8 cellular contexts compared by ENCODE assay signal in the genomic region with DNA sequence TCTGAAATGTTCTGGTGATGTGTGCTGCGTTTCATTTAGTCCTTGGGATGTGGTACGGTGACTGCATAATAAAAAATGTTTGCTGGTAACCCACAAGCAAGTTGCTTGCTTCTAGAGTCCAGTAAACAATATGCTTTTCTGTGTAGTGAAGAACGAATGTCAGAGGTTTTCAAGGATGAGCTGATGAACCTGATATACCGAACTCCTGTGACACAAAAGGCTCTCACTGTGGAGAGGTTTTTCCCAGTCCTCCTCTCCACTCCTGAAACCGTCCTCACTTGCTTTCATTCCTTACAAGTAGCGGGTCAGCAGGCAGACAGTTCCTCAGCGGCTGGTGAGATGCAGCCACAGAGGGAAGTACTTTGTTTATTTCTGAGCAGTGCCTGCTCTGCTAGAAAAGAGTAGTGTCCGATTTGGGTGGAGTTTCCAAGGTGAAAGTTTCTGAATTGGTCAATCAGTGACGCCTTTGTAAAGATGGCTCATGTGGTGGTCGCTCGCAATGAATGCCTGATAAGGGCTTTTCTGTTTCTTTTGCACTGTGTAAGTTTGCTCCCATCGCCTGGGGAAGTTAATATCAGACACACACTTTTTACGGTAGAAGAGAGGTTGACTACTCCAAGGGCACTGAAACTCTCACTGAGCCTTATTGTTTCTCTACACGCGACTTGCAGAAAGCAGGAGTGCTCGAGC. TPM values are rescaled to one million over a fixed set of nuclear protein-coding genes. Genes with fewer than 3 reads are reported as not detected.
A peak's percentile ranks its signal among the peaks of the same experiment; 100 is the strongest.
DNase-seq lines count a peak whose midpoint lies in the region; ATAC-seq and TF ChIP-seq lines count a peak whose summit lies in the region.

No MANE protein-coding gene starts in this region.

- H3K36me3 Mint-ChIP-seq in activated CD8-positive, alpha-beta memory T cell treated with anti-CD3 and anti-CD28 coated beads, Interleukin-2, amount 10 ng/mL, durations not matched to agents 7 days and 5 days, result peaks cover 16% of the 10 kb centered on the region
- H3K36me3 Mint-ChIP-seq in WTC11, result no peaks in the 10 kb centered on the region

- H2AFZ ChIP-seq in osteoblast (ENCODE audit: low read length), result no peak overlapping the region

- POLR2A ChIA-PET in WTC11 (lab: Charles Lee), result no interaction called here

- H3K27ac ChIP-seq in osteoblast (ENCODE audit: low read depth, low read length), result peak overlapping the region; percentile 76

- peak; percentile 1 for ATAC-seq in activated CD8-positive, alpha-beta memory T cell treated with anti-CD3 and anti-CD28 coated beads, Interleukin-2, amount 10 ng/mL, durations not matched to agents 7 days and 5 days
- ATAC-seq in WTC11 (no peak), esophagus mucosa (no peak)

- H3K9me3 Mint-ChIP-seq in activated CD8-positive, alpha-beta memory T cell treated with anti-CD3 and anti-CD28 coated beads, Interleukin-2, amount 10 ng/mL, durations not matched to agents 7 days and 5 days (ENCODE audit: low read depth), result no peaks in the 10 kb centered on the region
- H3K9me3 Mint-ChIP-seq in WTC11, result no peaks in the 10 kb centered on the region

- CTCF ChIA-PET in activated CD8-positive, alpha-beta memory T cell treated with anti-CD3 and anti-CD28 coated beads, Interleukin-2, amount 10 ng/mL, durations not matched to agents 7 days and 5 days (lab: Charles Lee), result interaction anchor here (1.6 to 2.0 kb wide), 2 partner anchors 355 to 380 kb away, joined by 4 to 7 read pairs; no protein-coding TSS in a partner anchor
- CTCF ChIA-PET in WTC11 (lab: Charles Lee), result no interaction called here

- H3K4me3 ChIP-seq in fibroblast of villous mesenchyme (ENCODE audit: low read depth, low read length) (peak overlapping the region; percentile 98), osteoblast (ENCODE audit: insufficient read depth, low read length) (peak overlapping the region; percentile 89)

- H3K4me1 Mint-ChIP-seq in activated CD8-positive, alpha-beta memory T cell treated with anti-CD3 and anti-CD28 coated beads, Interleukin-2, amount 10 ng/mL, durations not matched to agents 7 days and 5 days, result peaks cover 49% of the 10 kb centered on the region
- H3K4me1 Mint-ChIP-seq in WTC11, result peaks cover 57% of the 10 kb centered on the region

- DNase-seq in activated CD8-positive, alpha-beta memory T cell treated with anti-CD3 and anti-CD28 coated beads, Interleukin-2, amount 10 ng/mL, durations not matched to agents 7 days and 5 days, result peak; percentile 48
- no peak for DNase-seq in activated CD8-positive, alpha-beta memory T cell treated with anti-CD3 and anti-CD28 coated beads for 24 hours
- peak; percentile 58 for DNase-seq in HT-29 (ENCODE audit: low spot score)
- DNase-seq in WTC11 (ENCODE audit: low spot score), result no peak
- DNase-seq in fibroblast of villous mesenchyme (ENCODE audit: low read depth), result peak; percentile 81
- no peak for DNase-seq in osteoblast (ENCODE audit: insufficient read length, low spot score, missing footprints)
- DNase-seq in NCI-H2081 (lab: John Stamatoyannopoulos, UW), result no peak

- H3K4me3 Mint-ChIP-seq in activated CD8-positive, alpha-beta memory T cell treated with anti-CD3 and anti-CD28 coated beads, Interleukin-2, amount 10 ng/mL, durations not matched to agents 7 days and 5 days, result peak overlapping the region; percentile 82
- H3K4me3 Mint-ChIP-seq in WTC11, result peak overlapping the region; percentile 93

- no peaks in the 10 kb centered on the region for H3K9me3 ChIP-seq in osteoblast (ENCODE audit: low read depth, low read length)

- H3K27ac Mint-ChIP-seq in activated CD8-positive, alpha-beta memory T cell treated with anti-CD3 and anti-CD28 coated beads, Interleukin-2, amount 10 ng/mL, durations not matched to agents 7 days and 5 days, result peak overlapping the region; percentile 93
- peak overlapping the region; percentile 63 for H3K27ac Mint-ChIP-seq in WTC11

- H3K4me2 ChIP-seq in osteoblast (ENCODE audit: insufficient read depth, low read length), result peak overlapping the region; percentile 86

- no peaks in the 10 kb centered on the region for H3K36me3 ChIP-seq in osteoblast (ENCODE audit: insufficient read depth, low read length)

- no peaks in the 10 kb centered on the region for H3K27me3 Mint-ChIP-seq in activated CD8-positive, alpha-beta memory T cell treated with anti-CD3 and anti-CD28 coated beads, Interleukin-2, amount 10 ng/mL, durations not matched to agents 7 days and 5 days
- no peaks in the 10 kb centered on the region for H3K27me3 Mint-ChIP-seq in WTC11 (ENCODE audit: low read depth)

- TF ChIP-seq CTCF in WTC11 (IDR thresholded peaks at IDR 0.05) (no peak), fibroblast of villous mesenchyme (IDR thresholded peaks at IDR 0.05; ENCODE audit: insufficient read depth, low read depth, low read length) (no peak), osteoblast (IDR thresholded peaks at IDR 0.05; ENCODE audit: extremely low read depth, low read depth, low read length) (no peak)

- no peaks in the 10 kb centered on the region for H3K27me3 ChIP-seq in osteoblast (ENCODE audit: insufficient read depth, low read length)

- H4K20me1 ChIP-seq in osteoblast (ENCODE audit: insufficient read depth, low read length), result peaks cover 7% of the 10 kb centered on the region

- H3K79me2 ChIP-seq in osteoblast (ENCODE audit: insufficient read depth, low read length), result peaks cover 74% of the 10 kb centered on the region

- peaks cover 16% of the 10 kb centered on the region for H3K4me1 ChIP-seq in osteoblast (ENCODE audit: insufficient read depth, low read length)

TF ChIP-seq in WTC11, 78 proteins besides CTCF, POLR2A, EP300 and RAD21 (continues in another document):
- TF ChIP-seq OVOL2 (CRISPR knock-in tag; IDR thresholded peaks at IDR 0.05; ENCODE audit: borderline replicate concordance) (no peak), TCF7 (CRISPR knock-in tag; IDR thresholded peaks at IDR 0.05; ENCODE audit: low read depth) (no peak), NR1H2 (CRISPR knock-in tag; IDR thresholded peaks at IDR 0.05) (no peak), CBFB (CRISPR knock-in tag; IDR thresholded peaks at IDR 0.05; ENCODE audit: low read depth) (no peak), NFE2L1 (CRISPR knock-in tag; IDR thresholded peaks at IDR 0.05) (no peak)
- TF ChIP-seq, protein P1, sequence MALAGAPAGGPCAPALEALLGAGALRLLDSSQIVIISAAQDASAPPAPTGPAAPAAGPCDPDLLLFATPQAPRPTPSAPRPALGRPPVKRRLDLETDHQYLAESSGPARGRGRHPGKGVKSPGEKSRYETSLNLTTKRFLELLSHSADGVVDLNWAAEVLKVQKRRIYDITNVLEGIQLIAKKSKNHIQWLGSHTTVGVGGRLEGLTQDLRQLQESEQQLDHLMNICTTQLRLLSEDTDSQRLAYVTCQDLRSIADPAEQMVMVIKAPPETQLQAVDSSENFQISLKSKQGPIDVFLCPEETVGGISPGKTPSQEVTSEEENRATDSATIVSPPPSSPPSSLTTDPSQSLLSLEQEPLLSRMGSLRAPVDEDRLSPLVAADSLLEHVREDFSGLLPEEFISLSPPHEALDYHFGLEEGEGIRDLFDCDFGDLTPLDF (CRISPR knock-in tag; IDR thresholded peaks at IDR 0.05), result no peak
- TF ChIP-seq, protein P2, sequence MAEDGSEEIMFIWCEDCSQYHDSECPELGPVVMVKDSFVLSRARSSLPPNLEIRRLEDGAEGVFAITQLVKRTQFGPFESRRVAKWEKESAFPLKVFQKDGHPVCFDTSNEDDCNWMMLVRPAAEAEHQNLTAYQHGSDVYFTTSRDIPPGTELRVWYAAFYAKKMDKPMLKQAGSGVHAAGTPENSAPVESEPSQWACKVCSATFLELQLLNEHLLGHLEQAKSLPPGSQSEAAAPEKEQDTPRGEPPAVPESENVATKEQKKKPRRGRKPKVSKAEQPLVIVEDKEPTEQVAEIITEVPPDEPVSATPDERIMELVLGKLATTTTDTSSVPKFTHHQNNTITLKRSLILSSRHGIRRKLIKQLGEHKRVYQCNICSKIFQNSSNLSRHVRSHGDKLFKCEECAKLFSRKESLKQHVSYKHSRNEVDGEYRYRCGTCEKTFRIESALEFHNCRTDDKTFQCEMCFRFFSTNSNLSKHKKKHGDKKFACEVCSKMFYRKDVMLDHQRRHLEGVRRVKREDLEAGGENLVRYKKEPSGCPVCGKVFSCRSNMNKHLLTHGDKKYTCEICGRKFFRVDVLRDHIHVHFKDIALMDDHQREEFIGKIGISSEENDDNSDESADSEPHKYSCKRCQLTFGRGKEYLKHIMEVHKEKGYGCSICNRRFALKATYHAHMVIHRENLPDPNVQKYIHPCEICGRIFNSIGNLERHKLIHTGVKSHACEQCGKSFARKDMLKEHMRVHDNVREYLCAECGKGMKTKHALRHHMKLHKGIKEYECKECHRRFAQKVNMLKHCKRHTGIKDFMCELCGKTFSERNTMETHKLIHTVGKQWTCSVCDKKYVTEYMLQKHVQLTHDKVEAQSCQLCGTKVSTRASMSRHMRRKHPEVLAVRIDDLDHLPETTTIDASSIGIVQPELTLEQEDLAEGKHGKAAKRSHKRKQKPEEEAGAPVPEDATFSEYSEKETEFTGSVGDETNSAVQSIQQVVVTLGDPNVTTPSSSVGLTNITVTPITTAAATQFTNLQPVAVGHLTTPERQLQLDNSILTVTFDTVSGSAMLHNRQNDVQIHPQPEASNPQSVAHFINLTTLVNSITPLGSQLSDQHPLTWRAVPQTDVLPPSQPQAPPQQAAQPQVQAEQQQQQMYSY (CRISPR knock-in tag; IDR thresholded peaks at IDR 0.05), result no peak
- TF ChIP-seq, protein P3, sequence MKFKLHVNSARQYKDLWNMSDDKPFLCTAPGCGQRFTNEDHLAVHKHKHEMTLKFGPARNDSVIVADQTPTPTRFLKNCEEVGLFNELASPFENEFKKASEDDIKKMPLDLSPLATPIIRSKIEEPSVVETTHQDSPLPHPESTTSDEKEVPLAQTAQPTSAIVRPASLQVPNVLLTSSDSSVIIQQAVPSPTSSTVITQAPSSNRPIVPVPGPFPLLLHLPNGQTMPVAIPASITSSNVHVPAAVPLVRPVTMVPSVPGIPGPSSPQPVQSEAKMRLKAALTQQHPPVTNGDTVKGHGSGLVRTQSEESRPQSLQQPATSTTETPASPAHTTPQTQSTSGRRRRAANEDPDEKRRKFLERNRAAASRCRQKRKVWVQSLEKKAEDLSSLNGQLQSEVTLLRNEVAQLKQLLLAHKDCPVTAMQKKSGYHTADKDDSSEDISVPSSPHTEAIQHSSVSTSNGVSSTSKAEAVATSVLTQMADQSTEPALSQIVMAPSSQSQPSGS (CRISPR knock-in tag; IDR thresholded peaks at IDR 0.05; ENCODE audit: borderline replicate concordance, low read depth), result no peak

RNA-seq across cellular contexts. Expression of a gene that starts 3.0 kb away (rescaled TPM):
- total RNA-seq in activated CD8-positive, alpha-beta memory T cell treated with anti-CD3 and anti-CD28 coated beads, Interleukin-2, amount 10 ng/mL, durations not matched to agents 7 days and 5 days, result 10 to 100 TPM; 29.4 to 32.6 TPM
- 16.5 and 16.8 TPM in 2 replicates for total RNA-seq in HT-29 (2014; rRNA removed; shearing (Covaris generic))
- 13.8 to 23.5 TPM (median 16.7 TPM) in 3 replicates for total RNA-seq in WTC11 (2021)
- total RNA-seq in fibroblast of villous mesenchyme, result 11.2 and 18.4 TPM in 2 replicates
- total RNA-seq in osteoblast, result 16.3 and 18.3 TPM in 2 replicates
- total RNA-seq in esophagus mucosa, result 23.4 TPM

Comparison
In these comparisons a context has a peak if more than half of its experiments do, and no peak if none do; other contexts are left out.
1. DNase-seq: peak in activated CD8-positive, alpha-beta memory T cell treated with anti-CD3 and anti-CD28 coated beads, Interleukin-2, amount 10 ng/mL, durations not matched to agents 7 days and 5 days (single experiment), HT-29 (single experiment) and fibroblast of villous mesenchyme (single experiment); none in activated CD8-positive, alpha-beta memory T cell treated with anti-CD3 and anti-CD28 coated beads for 24 hours (single experiment), WTC11 (single experiment), osteoblast (single experiment) and NCI-H2081 (0 of 2).